1 cellular context compared by ENCODE assay signal in genomic region chr7:92641921-92642511, GRCh38.
TF ChIP-seq lines count a peak whose summit lies in the region.

No MANE protein-coding gene starts in this region.

TF ChIP-seq in GM12878, 131 proteins besides CTCF, POLR2A, EP300 and RAD21 (continued from another document and continues in another):
- TF ChIP-seq E4F1 (IDR thresholded peaks at IDR 0.05; ENCODE audit: borderline replicate concordance, partially characterized antibody) = no peak
- TF ChIP-seq BCL11A (IDR thresholded peaks at IDR 0.05; ENCODE audit: low read depth, low read length) = peak; percentile 98
- no peak for TF ChIP-seq RFX5 (IDR thresholded peaks at IDR 0.05; ENCODE audit: low read depth, low read length)
- TF ChIP-seq MEF2A (IDR thresholded peaks at IDR 0.05; ENCODE audit: insufficient read depth, low read depth, low read length) = peak; percentile 83; the same call in 1 of the 2 replicates
- TF ChIP-seq FOXM1 (IDR thresholded peaks at IDR 0.05; ENCODE audit: low read depth, low read length) = peak; percentile 96
- peak; percentile 99 for TF ChIP-seq JUNB (IDR thresholded peaks at IDR 0.05)
- TF ChIP-seq MTA2 (IDR thresholded peaks at IDR 0.05; ENCODE audit: low read depth) = peak; percentile 91
- no peak for TF ChIP-seq ATF3 (IDR thresholded peaks at IDR 0.05; ENCODE audit: borderline replicate concordance, extremely low read depth, low read depth, low read length)
- 0 out of 2 replicates have a peak, but pooled peaks have one; percentile 18 for TF ChIP-seq CHD2 (IDR thresholded peaks at IDR 0.05; ENCODE audit: borderline replicate concordance, low read depth, low read length)
- TF ChIP-seq SMAD1 (IDR thresholded peaks at IDR 0.05; ENCODE audit: low read depth, partially characterized antibody) = no peak
- TF ChIP-seq NR2C1 (IDR thresholded peaks at IDR 0.05) = no peak
- peak; percentile 100 for TF ChIP-seq EED (IDR thresholded peaks at IDR 0.05; ENCODE audit: low read depth)
- TF ChIP-seq HDAC2 (IDR thresholded peaks at IDR 0.05) = no peak
- no peak for TF ChIP-seq HSF1 (IDR thresholded peaks at IDR 0.05; ENCODE audit: low read depth, low read length)
- no peak for TF ChIP-seq SREBF2 (IDR thresholded peaks at IDR 0.05; ENCODE audit: low read length)
- TF ChIP-seq SMARCA5 (IDR thresholded peaks at IDR 0.05) = peak; percentile 58; the same call in 1 of the 2 replicates
- no peak for TF ChIP-seq BRCA1 (IDR thresholded peaks at IDR 0.05; ENCODE audit: low read depth, low read length)
- peak; percentile 67 for TF ChIP-seq CREB1 (IDR thresholded peaks at IDR 0.05; ENCODE audit: low read depth)
- TF ChIP-seq EZH2 (IDR thresholded peaks at IDR 0.05; ENCODE audit: borderline replicate concordance, control insufficient read depth, low read depth, low read length) = no peak
- no peak for TF ChIP-seq BCLAF1 (IDR thresholded peaks at IDR 0.05)
- no peak for TF ChIP-seq CEBPZ (IDR thresholded peaks at IDR 0.05; ENCODE audit: low read depth, low read length)
- peak; percentile 98 for TF ChIP-seq IRF4 (IDR thresholded peaks at IDR 0.05; ENCODE audit: low read depth, low read length)
- no peak for TF ChIP-seq TARDBP (IDR thresholded peaks at IDR 0.05; ENCODE audit: borderline replicate concordance)
- peak in 1 of 2 experiments; percentile 68; a peak in 2 of 4 replicates for TF ChIP-seq ETV6 (conservative IDR thresholded peaks at IDR 0.05 in 1 of 2, IDR thresholded peaks at IDR 0.05 in 1 of 2; ENCODE audit: borderline replicate concordance in 1 of 2, low read depth in 1 of 2)
- peak; percentile 99 for TF ChIP-seq CBFB (IDR thresholded peaks at IDR 0.05; ENCODE audit: low read depth)
- peak; percentile 96 for TF ChIP-seq ATF2 (IDR thresholded peaks at IDR 0.05; ENCODE audit: low read length)
- TF ChIP-seq PKNOX1 (IDR thresholded peaks at IDR 0.05) = peak; percentile 35; the same call in 1 of the 2 replicates
- peak; percentile 86 for TF ChIP-seq TCF3 (IDR thresholded peaks at IDR 0.05; ENCODE audit: borderline replicate concordance, insufficient read depth, low read depth, low read length)
- TF ChIP-seq POU2F2 (IDR thresholded peaks at IDR 0.05; ENCODE audit: borderline replicate concordance, low read depth, low read length) = peak; percentile 79; the same call in 2 of the 3 replicates
- no peak for TF ChIP-seq SIN3A (IDR thresholded peaks at IDR 0.05; ENCODE audit: low read depth, low read length)
- peak; percentile 92 for TF ChIP-seq CREM (IDR thresholded peaks at IDR 0.05; ENCODE audit: low read depth)
- TF ChIP-seq CBX5 (IDR thresholded peaks at IDR 0.05; ENCODE audit: low read depth) = 0 out of 2 replicates have a peak, but pooled peaks have one; percentile 27
- peak; percentile 40; the same call in 1 of the 2 replicates for TF ChIP-seq ATF7 (IDR thresholded peaks at IDR 0.05; ENCODE audit: low read depth)
- 0 out of 2 replicates have a peak, but pooled peaks have one; percentile 24 for TF ChIP-seq ZNF217 (IDR thresholded peaks at IDR 0.05)
- TF ChIP-seq JUND (IDR thresholded peaks at IDR 0.05; ENCODE audit: low read depth, low read length) = peak; percentile 76; the same call in 1 of the 2 replicates
- peak; percentile 91 for TF ChIP-seq BCL3 (IDR thresholded peaks at IDR 0.05; ENCODE audit: borderline replicate concordance, insufficient read depth, low read depth, low read length, poor library complexity, severe bottlenecking)
- TF ChIP-seq RAD51 (IDR thresholded peaks at IDR 0.05) = 0 out of 2 replicates have a peak, but pooled peaks have one; percentile 44
- TF ChIP-seq DPF2 (IDR thresholded peaks at IDR 0.05) = peak; percentile 98
- TF ChIP-seq GATAD2B (conservative IDR thresholded peaks at IDR 0.05; ENCODE audit: low read depth) = peak; percentile 81
- TF ChIP-seq ZBED1 (IDR thresholded peaks at IDR 0.05; ENCODE audit: borderline replicate concordance) = peak; percentile 87; the same call in 1 of the 2 replicates
- TF ChIP-seq KDM1A (IDR thresholded peaks at IDR 0.05; ENCODE audit: borderline replicate concordance) = no peak
- peak; percentile 100 for TF ChIP-seq NFIC (IDR thresholded peaks at IDR 0.05; ENCODE audit: low read depth, low read length)
- peak; percentile 58 for TF ChIP-seq SP1 (IDR thresholded peaks at IDR 0.05; ENCODE audit: low read depth, low read length)
- peak; percentile 100 for TF ChIP-seq RUNX3 (IDR thresholded peaks at IDR 0.05; ENCODE audit: low read length)
- peak; percentile 41; the same call in 1 of the 2 replicates for TF ChIP-seq BMI1 (IDR thresholded peaks at IDR 0.05; ENCODE audit: borderline replicate concordance)
- TF ChIP-seq MTA3 (IDR thresholded peaks at IDR 0.05; ENCODE audit: borderline replicate concordance, low read length) = peak; percentile 99
- no peak for TF ChIP-seq USF1 (IDR thresholded peaks at IDR 0.05; ENCODE audit: borderline replicate concordance, extremely low read length, insufficient read depth, low read depth, low read length)
- TF ChIP-seq RELA (IDR thresholded peaks at IDR 0.05; ENCODE audit: borderline replicate concordance, partially characterized antibody) = peak; percentile 62
- peak; percentile 56 to 66; a peak in 3 of 4 replicates for TF ChIP-seq BHLHE40 (IDR thresholded peaks at IDR 0.05; ENCODE audit: borderline replicate concordance in 1 of 2, low read depth in 2 of 2, low read length in 1 of 2)
- TF ChIP-seq SRF (IDR thresholded peaks at IDR 0.05; ENCODE audit: low read depth in 2 of 2, low read length in 2 of 2) = peak in 1 of 2 experiments; percentile 82; a peak in 2 of 4 replicates
- no peak for TF ChIP-seq STAT3 (IDR thresholded peaks at IDR 0.05; ENCODE audit: low read depth, low read length)
- TF ChIP-seq CHD1 (IDR thresholded peaks at IDR 0.05; ENCODE audit: low read depth, low read length) = no peak
